8 cellular contexts compared by ENCODE assay signal in genomic region chr16:89721644-89722391, GRCh38. TPM values are rescaled to one million over a fixed set of nuclear protein-coding genes. Genes with fewer than 3 reads are reported as not detected.
DNase-seq lines count a peak whose midpoint lies in the region; ATAC-seq, FAIRE-seq and TF ChIP-seq lines count a peak whose summit lies in the region.

No MANE protein-coding gene starts in this region.

- peak; percentile 22 for ATAC-seq in GM19328 (IDR thresholded peaks at IDR 0.05; ENCODE audit: unreplicated experiment)
- peak; percentile 19 for ATAC-seq in HG03520 (IDR thresholded peaks at IDR 0.05; ENCODE audit: unreplicated experiment)
- ATAC-seq in HG03457 (IDR thresholded peaks at IDR 0.05; ENCODE audit: unreplicated experiment): no peak

- H3K36me3 ChIP-seq in BLaER1 (peaks cover 50% of the 10 kb centered on the region), astrocyte (ENCODE audit: insufficient read depth, low read length) (peaks cover 7% of the 10 kb centered on the region), iPS-15b (ENCODE audit: control insufficient read depth, insufficient read depth, low read length) (peaks cover 17% of the 10 kb centered on the region)

- peaks cover 36% of the 10 kb centered on the region for H3K4me1 ChIP-seq in BLaER1
- peaks cover 35% of the 10 kb centered on the region for H3K4me1 ChIP-seq in astrocyte (ENCODE audit: insufficient read depth, low read length)
- peaks cover 2% of the 10 kb centered on the region for H3K4me1 ChIP-seq in iPS-15b (ENCODE audit: control insufficient read depth, insufficient read depth, low read length)

- H4K20me1 ChIP-seq in BLaER1 (peaks cover 89% of the 10 kb centered on the region), astrocyte (ENCODE audit: insufficient read depth, low read length) (peaks cover 34% of the 10 kb centered on the region)

- H3K9me3 ChIP-seq in BLaER1 (no peaks in the 10 kb centered on the region), astrocyte (ENCODE audit: insufficient read depth, low read depth, low read length) (no peaks in the 10 kb centered on the region), iPS-15b (ENCODE audit: control insufficient read depth, insufficient read depth, low read length) (no peaks in the 10 kb centered on the region)

- TF ChIP-seq CTCF in astrocyte (IDR thresholded peaks at IDR 0.05; ENCODE audit: insufficient read depth, low read depth, low read length): no peak

- DNase-seq in T-helper 22 cell (ENCODE audit: low read depth) (peak; percentile 91), astrocyte (ENCODE audit: low read depth) (no peak)
- DNase-seq in stimulated activated CD4-positive, alpha-beta T cell treated with anti-CD3 and anti-CD28 coated beads, Interleukin-12 subunit alpha, Interleukin-12 subunit beta, amount 100 ng/mL, for 24 hours (ENCODE audit: low read depth in 2 of 2): peak; percentile 68 to 72

- H3K79me2 ChIP-seq in astrocyte (ENCODE audit: insufficient read depth, low read length): peaks cover 56% of the 10 kb centered on the region

- H3K9ac ChIP-seq in BLaER1 (peak overlapping the region; percentile 95), astrocyte (ENCODE audit: low read length) (peak overlapping the region; percentile 83), iPS-15b (ENCODE audit: low read depth, low read length) (peak overlapping the region; percentile 60)

- H3K27me3 ChIP-seq in BLaER1 (peaks cover 21% of the 10 kb centered on the region), astrocyte (ENCODE audit: insufficient read depth, low read length) (no peaks in the 10 kb centered on the region), iPS-15b (ENCODE audit: control insufficient read depth, insufficient read depth, low read length) (peaks cover 20% of the 10 kb centered on the region)

- H3K4me1 Mint-ChIP-seq in astrocyte (ENCODE audit: low read depth, unreplicated experiment): peaks cover 23% of the 10 kb centered on the region

- no peak overlapping the region for H2AFZ ChIP-seq in astrocyte (ENCODE audit: low read depth, low read length)

- H3K27ac Mint-ChIP-seq in astrocyte (ENCODE audit: unreplicated experiment): no peak overlapping the region

- no peaks in the 10 kb centered on the region for H3K9me3 Mint-ChIP-seq in astrocyte (ENCODE audit: unreplicated experiment)

- H3K4me3 Mint-ChIP-seq in astrocyte (ENCODE audit: unreplicated experiment): peak overlapping the region; percentile 85

- H3K27ac ChIP-seq in BLaER1: peak overlapping the region; percentile 97
- peak overlapping the region; percentile 68 for H3K27ac ChIP-seq in astrocyte (ENCODE audit: low read depth, low read length)

- peak overlapping the region; percentile 78 for H3K4me3 ChIP-seq in BLaER1
- H3K4me3 ChIP-seq in astrocyte (ENCODE audit: insufficient read depth, low read depth, low read length): peak overlapping the region; percentile 92
- H3K4me3 ChIP-seq in iPS-15b (ENCODE audit: low read depth, low read length): peak overlapping the region; percentile 81

- H3K4me2 ChIP-seq in BLaER1 (peak overlapping the region; percentile 98), astrocyte (ENCODE audit: low read length) (peak overlapping the region; percentile 100)

- FAIRE-seq in astrocyte (lab: Jason Lieb, UNC): no peak

- H3K36me3 Mint-ChIP-seq in astrocyte (ENCODE audit: low read depth, unreplicated experiment): peaks cover 10% of the 10 kb centered on the region

- no peaks in the 10 kb centered on the region for H3K27me3 Mint-ChIP-seq in astrocyte (ENCODE audit: low read depth, unreplicated experiment)

RNA-seq across cellular contexts. Expression of gene ZNF276, which starts 0.5 kb away (rescaled TPM):
- 21.6 and 22.2 TPM in 2 replicates for total RNA-seq in astrocyte

RNA-seq across cellular contexts. Expression of gene VPS9D1, which starts 1.1 kb away (rescaled TPM):
- total RNA-seq in astrocyte: 11.3 and 12.4 TPM in 2 replicates

RNA-seq across cellular contexts. Expression of gene SPATA2L, which starts 20.3 kb away (rescaled TPM):
- total RNA-seq in astrocyte: 9.8 and 10.8 TPM in 2 replicates

RNA-seq across cellular contexts. Expression of gene CDK10, which starts 35.3 kb away (rescaled TPM):
- total RNA-seq in astrocyte: 40.5 and 41.7 TPM in 2 replicates
